Comparison of ENCODE assay signal across 1 cellular context in the genomic region with DNA sequence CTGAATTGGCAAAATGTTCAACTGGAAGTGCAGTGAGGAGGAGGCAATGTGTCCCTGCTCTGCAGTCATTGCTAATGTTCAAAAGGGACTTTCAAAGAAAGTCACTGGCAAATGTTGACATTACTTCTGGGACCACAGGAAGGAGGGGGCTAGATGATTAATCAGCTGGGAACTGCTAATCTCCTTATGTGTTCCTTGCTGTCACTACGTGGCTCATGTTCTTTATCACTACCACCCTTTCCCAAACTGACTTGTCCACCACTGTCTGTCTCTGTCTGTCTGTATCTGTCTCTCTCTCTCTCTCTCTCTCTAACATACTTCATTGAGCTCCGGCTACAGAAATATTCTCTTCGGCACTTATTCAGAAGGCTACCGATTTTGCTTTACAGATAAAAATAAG.
TF ChIP-seq lines count a peak whose summit lies in the region.

No MANE protein-coding gene starts in this region.

TF ChIP-seq in K562, 482 proteins besides CTCF, POLR2A, EP300 and RAD21 (continued from another document and continues in another):
- TF ChIP-seq, protein P1, sequence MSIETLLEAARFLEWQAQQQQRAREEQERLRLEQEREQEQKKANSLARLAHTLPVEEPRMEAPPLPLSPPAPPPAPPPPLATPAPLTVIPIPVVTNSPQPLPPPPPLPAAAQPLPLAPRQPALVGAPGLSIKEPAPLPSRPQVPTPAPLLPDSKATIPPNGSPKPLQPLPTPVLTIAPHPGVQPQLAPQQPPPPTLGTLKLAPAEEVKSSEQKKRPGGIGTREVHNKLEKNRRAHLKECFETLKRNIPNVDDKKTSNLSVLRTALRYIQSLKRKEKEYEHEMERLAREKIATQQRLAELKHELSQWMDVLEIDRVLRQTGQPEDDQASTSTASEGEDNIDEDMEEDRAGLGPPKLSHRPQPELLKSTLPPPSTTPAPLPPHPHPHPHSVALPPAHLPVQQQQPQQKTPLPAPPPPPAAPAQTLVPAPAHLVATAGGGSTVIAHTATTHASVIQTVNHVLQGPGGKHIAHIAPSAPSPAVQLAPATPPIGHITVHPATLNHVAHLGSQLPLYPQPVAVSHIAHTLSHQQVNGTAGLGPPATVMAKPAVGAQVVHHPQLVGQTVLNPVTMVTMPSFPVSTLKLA (conservative IDR thresholded peaks at IDR 0.05): peak in 1 of 2 experiments; percentile 22; a peak in 1 of 4 replicates
- no peak for TF ChIP-seq FOS (IDR thresholded peaks at IDR 0.05; ENCODE audit: extremely low read depth, insufficient read length)
- no peak for TF ChIP-seq TAF7 (tag; IDR thresholded peaks at IDR 0.05)
- TF ChIP-seq, protein P2, sequence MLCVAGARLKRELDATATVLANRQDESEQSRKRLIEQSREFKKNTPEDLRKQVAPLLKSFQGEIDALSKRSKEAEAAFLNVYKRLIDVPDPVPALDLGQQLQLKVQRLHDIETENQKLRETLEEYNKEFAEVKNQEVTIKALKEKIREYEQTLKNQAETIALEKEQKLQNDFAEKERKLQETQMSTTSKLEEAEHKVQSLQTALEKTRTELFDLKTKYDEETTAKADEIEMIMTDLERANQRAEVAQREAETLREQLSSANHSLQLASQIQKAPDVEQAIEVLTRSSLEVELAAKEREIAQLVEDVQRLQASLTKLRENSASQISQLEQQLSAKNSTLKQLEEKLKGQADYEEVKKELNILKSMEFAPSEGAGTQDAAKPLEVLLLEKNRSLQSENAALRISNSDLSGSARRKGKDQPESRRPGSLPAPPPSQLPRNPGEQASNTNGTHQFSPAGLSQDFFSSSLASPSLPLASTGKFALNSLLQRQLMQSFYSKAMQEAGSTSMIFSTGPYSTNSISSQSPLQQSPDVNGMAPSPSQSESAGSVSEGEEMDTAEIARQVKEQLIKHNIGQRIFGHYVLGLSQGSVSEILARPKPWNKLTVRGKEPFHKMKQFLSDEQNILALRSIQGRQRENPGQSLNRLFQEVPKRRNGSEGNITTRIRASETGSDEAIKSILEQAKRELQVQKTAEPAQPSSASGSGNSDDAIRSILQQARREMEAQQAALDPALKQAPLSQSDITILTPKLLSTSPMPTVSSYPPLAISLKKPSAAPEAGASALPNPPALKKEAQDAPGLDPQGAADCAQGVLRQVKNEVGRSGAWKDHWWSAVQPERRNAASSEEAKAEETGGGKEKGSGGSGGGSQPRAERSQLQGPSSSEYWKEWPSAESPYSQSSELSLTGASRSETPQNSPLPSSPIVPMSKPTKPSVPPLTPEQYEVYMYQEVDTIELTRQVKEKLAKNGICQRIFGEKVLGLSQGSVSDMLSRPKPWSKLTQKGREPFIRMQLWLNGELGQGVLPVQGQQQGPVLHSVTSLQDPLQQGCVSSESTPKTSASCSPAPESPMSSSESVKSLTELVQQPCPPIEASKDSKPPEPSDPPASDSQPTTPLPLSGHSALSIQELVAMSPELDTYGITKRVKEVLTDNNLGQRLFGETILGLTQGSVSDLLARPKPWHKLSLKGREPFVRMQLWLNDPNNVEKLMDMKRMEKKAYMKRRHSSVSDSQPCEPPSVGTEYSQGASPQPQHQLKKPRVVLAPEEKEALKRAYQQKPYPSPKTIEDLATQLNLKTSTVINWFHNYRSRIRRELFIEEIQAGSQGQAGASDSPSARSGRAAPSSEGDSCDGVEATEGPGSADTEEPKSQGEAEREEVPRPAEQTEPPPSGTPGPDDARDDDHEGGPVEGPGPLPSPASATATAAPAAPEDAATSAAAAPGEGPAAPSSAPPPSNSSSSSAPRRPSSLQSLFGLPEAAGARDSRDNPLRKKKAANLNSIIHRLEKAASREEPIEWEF (CRISPR knock-in tag; IDR thresholded peaks at IDR 0.05): no peak
- TF ChIP-seq EHMT2 (IDR thresholded peaks at IDR 0.05): peak; percentile 73
- TF ChIP-seq ZNF507 (tag; conservative IDR thresholded peaks at IDR 0.05): no peak
- peak; percentile 91 for TF ChIP-seq MEIS2 (IDR thresholded peaks at IDR 0.05; ENCODE audit: partially characterized antibody)
- TF ChIP-seq SREBF2 (CRISPR knock-in tag; IDR thresholded peaks at IDR 0.05): no peak
- TF ChIP-seq HNRNPK (IDR thresholded peaks at IDR 0.05; ENCODE audit: low read depth, low read length, poor library complexity, severe bottlenecking): no peak
- TF ChIP-seq GABPB2 (CRISPR knock-in tag; conservative IDR thresholded peaks at IDR 0.05): no peak
- no peak for TF ChIP-seq CHD2 (IDR thresholded peaks at IDR 0.05; ENCODE audit: low read depth, low read length)
- TF ChIP-seq XRCC5 (IDR thresholded peaks at IDR 0.05; ENCODE audit: low read depth, low read length): no peak
- no peak for TF ChIP-seq ZBTB17 (CRISPR knock-in tag; IDR thresholded peaks at IDR 0.05)
- no peak for TF ChIP-seq NR4A1 (CRISPR knock-in tag; IDR thresholded peaks at IDR 0.05)
- no peak for TF ChIP-seq NR4A1 (tag; IDR thresholded peaks at IDR 0.05)
- no peak for TF ChIP-seq POLR3A (IDR thresholded peaks at IDR 0.05; ENCODE audit: borderline replicate concordance, extremely low read depth, insufficient read depth, insufficient read length)
- TF ChIP-seq, protein P3, sequence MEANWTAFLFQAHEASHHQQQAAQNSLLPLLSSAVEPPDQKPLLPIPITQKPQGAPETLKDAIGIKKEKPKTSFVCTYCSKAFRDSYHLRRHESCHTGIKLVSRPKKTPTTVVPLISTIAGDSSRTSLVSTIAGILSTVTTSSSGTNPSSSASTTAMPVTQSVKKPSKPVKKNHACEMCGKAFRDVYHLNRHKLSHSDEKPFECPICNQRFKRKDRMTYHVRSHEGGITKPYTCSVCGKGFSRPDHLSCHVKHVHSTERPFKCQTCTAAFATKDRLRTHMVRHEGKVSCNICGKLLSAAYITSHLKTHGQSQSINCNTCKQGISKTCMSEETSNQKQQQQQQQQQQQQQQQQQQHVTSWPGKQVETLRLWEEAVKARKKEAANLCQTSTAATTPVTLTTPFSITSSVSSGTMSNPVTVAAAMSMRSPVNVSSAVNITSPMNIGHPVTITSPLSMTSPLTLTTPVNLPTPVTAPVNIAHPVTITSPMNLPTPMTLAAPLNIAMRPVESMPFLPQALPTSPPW (CRISPR knock-in tag; IDR thresholded peaks at IDR 0.05): peak; percentile 48; the same call in 1 of the 2 replicates
- no peak for TF ChIP-seq HNRNPH1 (optimal IDR thresholded peaks at IDR 0.05; ENCODE audit: low read depth, low read length)
- no peak for TF ChIP-seq ZNF23 (CRISPR knock-in tag; IDR thresholded peaks at IDR 0.05)
- TF ChIP-seq CTBP1 (IDR thresholded peaks at IDR 0.05; ENCODE audit: borderline replicate concordance): no peak
- no peak for TF ChIP-seq U2AF1 (optimal IDR thresholded peaks at IDR 0.05; ENCODE audit: low read depth, low read length)
- TF ChIP-seq, protein P4, sequence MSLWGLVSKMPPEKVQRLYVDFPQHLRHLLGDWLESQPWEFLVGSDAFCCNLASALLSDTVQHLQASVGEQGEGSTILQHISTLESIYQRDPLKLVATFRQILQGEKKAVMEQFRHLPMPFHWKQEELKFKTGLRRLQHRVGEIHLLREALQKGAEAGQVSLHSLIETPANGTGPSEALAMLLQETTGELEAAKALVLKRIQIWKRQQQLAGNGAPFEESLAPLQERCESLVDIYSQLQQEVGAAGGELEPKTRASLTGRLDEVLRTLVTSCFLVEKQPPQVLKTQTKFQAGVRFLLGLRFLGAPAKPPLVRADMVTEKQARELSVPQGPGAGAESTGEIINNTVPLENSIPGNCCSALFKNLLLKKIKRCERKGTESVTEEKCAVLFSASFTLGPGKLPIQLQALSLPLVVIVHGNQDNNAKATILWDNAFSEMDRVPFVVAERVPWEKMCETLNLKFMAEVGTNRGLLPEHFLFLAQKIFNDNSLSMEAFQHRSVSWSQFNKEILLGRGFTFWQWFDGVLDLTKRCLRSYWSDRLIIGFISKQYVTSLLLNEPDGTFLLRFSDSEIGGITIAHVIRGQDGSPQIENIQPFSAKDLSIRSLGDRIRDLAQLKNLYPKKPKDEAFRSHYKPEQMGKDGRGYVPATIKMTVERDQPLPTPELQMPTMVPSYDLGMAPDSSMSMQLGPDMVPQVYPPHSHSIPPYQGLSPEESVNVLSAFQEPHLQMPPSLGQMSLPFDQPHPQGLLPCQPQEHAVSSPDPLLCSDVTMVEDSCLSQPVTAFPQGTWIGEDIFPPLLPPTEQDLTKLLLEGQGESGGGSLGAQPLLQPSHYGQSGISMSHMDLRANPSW (CRISPR knock-in tag; IDR thresholded peaks at IDR 0.05): no peak
- no peak for TF ChIP-seq NR3C1 (CRISPR knock-in tag; IDR thresholded peaks at IDR 0.05)
- TF ChIP-seq, protein P5, sequence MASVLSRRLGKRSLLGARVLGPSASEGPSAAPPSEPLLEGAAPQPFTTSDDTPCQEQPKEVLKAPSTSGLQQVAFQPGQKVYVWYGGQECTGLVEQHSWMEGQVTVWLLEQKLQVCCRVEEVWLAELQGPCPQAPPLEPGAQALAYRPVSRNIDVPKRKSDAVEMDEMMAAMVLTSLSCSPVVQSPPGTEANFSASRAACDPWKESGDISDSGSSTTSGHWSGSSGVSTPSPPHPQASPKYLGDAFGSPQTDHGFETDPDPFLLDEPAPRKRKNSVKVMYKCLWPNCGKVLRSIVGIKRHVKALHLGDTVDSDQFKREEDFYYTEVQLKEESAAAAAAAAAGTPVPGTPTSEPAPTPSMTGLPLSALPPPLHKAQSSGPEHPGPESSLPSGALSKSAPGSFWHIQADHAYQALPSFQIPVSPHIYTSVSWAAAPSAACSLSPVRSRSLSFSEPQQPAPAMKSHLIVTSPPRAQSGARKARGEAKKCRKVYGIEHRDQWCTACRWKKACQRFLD (CRISPR knock-in tag; IDR thresholded peaks at IDR 0.05): no peak
- TF ChIP-seq, protein P6, sequence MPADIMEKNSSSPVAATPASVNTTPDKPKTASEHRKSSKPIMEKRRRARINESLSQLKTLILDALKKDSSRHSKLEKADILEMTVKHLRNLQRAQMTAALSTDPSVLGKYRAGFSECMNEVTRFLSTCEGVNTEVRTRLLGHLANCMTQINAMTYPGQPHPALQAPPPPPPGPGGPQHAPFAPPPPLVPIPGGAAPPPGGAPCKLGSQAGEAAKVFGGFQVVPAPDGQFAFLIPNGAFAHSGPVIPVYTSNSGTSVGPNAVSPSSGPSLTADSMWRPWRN (IDR thresholded peaks at IDR 0.05; ENCODE audit: low read depth): no peak
- TF ChIP-seq, protein P7, sequence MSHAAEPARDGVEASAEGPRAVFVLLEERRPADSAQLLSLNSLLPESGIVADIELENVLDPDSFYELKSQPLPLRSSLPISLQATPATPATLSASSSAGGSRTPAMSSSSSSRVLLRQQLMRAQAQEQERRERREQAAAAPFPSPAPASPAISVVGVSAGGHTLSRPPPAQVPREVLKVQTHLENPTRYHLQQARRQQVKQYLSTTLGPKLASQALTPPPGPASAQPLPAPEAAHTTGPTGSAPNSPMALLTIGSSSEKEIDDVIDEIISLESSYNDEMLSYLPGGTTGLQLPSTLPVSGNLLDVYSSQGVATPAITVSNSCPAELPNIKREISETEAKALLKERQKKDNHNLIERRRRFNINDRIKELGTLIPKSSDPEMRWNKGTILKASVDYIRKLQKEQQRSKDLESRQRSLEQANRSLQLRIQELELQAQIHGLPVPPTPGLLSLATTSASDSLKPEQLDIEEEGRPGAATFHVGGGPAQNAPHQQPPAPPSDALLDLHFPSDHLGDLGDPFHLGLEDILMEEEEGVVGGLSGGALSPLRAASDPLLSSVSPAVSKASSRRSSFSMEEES (CRISPR knock-in tag; IDR thresholded peaks at IDR 0.05): no peak
- TF ChIP-seq SOX6 (IDR thresholded peaks at IDR 0.05): peak; percentile 51
- TF ChIP-seq FOXP1 (CRISPR knock-in tag; IDR thresholded peaks at IDR 0.05): no peak
- no peak for TF ChIP-seq ARHGAP35 (IDR thresholded peaks at IDR 0.05; ENCODE audit: partially characterized antibody)
- TF ChIP-seq MAFF (IDR thresholded peaks at IDR 0.05; ENCODE audit: low read length): no peak
- no peak for TF ChIP-seq ZNF3 (CRISPR knock-in tag; IDR thresholded peaks at IDR 0.05)
- no peak for TF ChIP-seq POLR2G (IDR thresholded peaks at IDR 0.05; ENCODE audit: low read depth, low read length)
- peak; percentile 57; the same call in 1 of the 2 replicates for TF ChIP-seq NFIC (IDR thresholded peaks at IDR 0.05)
- TF ChIP-seq POLR2AphosphoS5 (IDR thresholded peaks at IDR 0.05; ENCODE audit: control insufficient read depth, insufficient read depth, low read depth, low read length): no peak
- TF ChIP-seq ZBTB7A (IDR thresholded peaks at IDR 0.05; ENCODE audit: borderline replicate concordance, control insufficient read depth, low read depth, low read length): no peak
- no peak for TF ChIP-seq STAT5B (CRISPR knock-in tag; IDR thresholded peaks at IDR 0.05)
- TF ChIP-seq, protein P8, sequence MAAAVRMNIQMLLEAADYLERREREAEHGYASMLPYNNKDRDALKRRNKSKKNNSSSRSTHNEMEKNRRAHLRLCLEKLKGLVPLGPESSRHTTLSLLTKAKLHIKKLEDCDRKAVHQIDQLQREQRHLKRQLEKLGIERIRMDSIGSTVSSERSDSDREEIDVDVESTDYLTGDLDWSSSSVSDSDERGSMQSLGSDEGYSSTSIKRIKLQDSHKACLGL (CRISPR knock-in tag; IDR thresholded peaks at IDR 0.05; ENCODE audit: borderline replicate concordance, poor library complexity, severe bottlenecking): no peak
- peak; percentile 54; the same call in 1 of the 2 replicates for TF ChIP-seq NCOA1 (IDR thresholded peaks at IDR 0.05; ENCODE audit: low read depth)
- TF ChIP-seq ZNF134 (CRISPR knock-in tag; conservative IDR thresholded peaks at IDR 0.05): no peak
- TF ChIP-seq ZNF589 (CRISPR knock-in tag; IDR thresholded peaks at IDR 0.05; ENCODE audit: low read depth): no peak
- TF ChIP-seq ZNF384 (IDR thresholded peaks at IDR 0.05; ENCODE audit: low read depth, low read length): no peak
- no peak for TF ChIP-seq ZNF124 (CRISPR knock-in tag; IDR thresholded peaks at IDR 0.05)
- no peak for TF ChIP-seq ZNF717 (CRISPR knock-in tag; IDR thresholded peaks at IDR 0.05)
- TF ChIP-seq CHD1 (IDR thresholded peaks at IDR 0.05; ENCODE audit: low read length): no peak
- TF ChIP-seq NCOR1 (IDR thresholded peaks at IDR 0.05): peak; percentile 74
- no peak for TF ChIP-seq XRCC4 (IDR thresholded peaks at IDR 0.05; ENCODE audit: extremely low read depth, insufficient read depth, insufficient read length)
